Comparison of ENCODE assay signal across 1 cellular context in genomic region chr9:110066929-110067716, GRCh38.
TF ChIP-seq lines count a peak whose summit lies in the region.

No MANE protein-coding gene starts in this region.

TF ChIP-seq in GM23338, 12 proteins besides CTCF, POLR2A, EP300 and RAD21 (continued from another document):
- TF ChIP-seq, protein P1, sequence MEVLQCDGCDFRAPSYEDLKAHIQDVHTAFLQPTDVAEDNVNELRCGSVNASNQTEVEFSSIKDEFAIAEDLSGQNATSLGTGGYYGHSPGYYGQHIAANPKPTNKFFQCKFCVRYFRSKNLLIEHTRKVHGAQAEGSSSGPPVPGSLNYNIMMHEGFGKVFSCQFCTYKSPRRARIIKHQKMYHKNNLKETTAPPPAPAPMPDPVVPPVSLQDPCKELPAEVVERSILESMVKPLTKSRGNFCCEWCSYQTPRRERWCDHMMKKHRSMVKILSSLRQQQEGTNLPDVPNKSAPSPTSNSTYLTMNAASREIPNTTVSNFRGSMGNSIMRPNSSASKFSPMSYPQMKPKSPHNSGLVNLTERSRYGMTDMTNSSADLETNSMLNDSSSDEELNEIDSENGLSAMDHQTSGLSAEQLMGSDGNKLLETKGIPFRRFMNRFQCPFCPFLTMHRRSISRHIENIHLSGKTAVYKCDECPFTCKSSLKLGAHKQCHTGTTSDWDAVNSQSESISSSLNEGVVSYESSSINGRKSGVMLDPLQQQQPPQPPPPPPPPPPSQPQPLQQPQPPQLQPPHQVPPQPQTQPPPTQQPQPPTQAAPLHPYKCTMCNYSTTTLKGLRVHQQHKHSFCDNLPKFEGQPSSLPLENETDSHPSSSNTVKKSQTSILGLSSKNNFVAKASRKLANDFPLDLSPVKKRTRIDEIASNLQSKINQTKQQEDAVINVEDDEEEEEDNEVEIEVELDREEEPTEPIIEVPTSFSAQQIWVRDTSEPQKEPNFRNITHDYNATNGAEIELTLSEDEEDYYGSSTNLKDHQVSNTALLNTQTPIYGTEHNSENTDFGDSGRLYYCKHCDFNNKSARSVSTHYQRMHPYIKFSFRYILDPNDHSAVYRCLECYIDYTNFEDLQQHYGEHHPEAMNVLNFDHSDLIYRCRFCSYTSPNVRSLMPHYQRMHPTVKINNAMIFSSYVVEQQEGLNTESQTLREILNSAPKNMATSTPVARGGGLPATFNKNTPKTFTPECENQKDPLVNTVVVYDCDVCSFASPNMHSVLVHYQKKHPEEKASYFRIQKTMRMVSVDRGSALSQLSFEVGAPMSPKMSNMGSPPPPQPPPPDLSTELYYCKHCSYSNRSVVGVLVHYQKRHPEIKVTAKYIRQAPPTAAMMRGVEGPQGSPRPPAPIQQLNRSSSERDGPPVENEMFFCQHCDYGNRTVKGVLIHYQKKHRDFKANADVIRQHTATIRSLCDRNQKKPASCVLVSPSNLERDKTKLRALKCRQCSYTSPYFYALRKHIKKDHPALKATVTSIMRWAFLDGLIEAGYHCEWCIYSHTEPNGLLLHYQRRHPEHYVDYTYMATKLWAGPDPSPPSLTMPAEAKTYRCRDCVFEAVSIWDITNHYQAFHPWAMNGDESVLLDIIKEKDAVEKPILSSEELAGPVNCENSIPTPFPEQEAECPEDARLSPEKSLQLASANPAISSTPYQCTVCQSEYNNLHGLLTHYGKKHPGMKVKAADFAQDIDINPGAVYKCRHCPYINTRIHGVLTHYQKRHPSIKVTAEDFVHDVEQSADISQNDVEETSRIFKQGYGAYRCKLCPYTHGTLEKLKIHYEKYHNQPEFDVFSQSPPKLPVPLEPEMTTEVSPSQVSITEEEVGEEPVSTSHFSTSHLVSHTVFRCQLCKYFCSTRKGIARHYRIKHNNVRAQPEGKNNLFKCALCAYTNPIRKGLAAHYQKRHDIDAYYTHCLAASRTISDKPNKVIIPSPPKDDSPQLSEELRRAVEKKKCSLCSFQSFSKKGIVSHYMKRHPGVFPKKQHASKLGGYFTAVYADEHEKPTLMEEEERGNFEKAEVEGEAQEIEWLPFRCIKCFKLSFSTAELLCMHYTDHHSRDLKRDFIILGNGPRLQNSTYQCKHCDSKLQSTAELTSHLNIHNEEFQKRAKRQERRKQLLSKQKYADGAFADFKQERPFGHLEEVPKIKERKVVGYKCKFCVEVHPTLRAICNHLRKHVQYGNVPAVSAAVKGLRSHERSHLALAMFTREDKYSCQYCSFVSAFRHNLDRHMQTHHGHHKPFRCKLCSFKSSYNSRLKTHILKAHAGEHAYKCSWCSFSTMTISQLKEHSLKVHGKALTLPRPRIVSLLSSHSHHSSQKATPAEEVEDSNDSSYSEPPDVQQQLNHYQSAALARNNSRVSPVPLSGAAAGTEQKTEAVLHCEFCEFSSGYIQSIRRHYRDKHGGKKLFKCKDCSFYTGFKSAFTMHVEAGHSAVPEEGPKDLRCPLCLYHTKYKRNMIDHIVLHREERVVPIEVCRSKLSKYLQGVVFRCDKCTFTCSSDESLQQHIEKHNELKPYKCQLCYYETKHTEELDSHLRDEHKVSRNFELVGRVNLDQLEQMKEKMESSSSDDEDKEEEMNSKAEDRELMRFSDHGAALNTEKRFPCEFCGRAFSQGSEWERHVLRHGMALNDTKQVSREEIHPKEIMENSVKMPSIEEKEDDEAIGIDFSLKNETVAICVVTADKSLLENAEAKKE (CRISPR knock-in tag; IDR thresholded peaks at IDR 0.05), result no peak
- no peak for TF ChIP-seq CREB1 (CRISPR knock-in tag; IDR thresholded peaks at IDR 0.05; ENCODE audit: low read depth)
- TF ChIP-seq NANOG (IDR thresholded peaks at IDR 0.05; ENCODE audit: borderline replicate concordance), result no peak
- TF ChIP-seq REST (IDR thresholded peaks at IDR 0.05; ENCODE audit: unreplicated experiment), result no peak
- no peak for TF ChIP-seq ETS1 (IDR thresholded peaks at IDR 0.05)
- TF ChIP-seq JUNB (IDR thresholded peaks at IDR 0.05; ENCODE audit: unreplicated experiment), result no peak
TF ChIP-seq in GM23338: peak in this region for 0.
